22 cellular contexts compared by ENCODE assay signal in the genomic region with DNA sequence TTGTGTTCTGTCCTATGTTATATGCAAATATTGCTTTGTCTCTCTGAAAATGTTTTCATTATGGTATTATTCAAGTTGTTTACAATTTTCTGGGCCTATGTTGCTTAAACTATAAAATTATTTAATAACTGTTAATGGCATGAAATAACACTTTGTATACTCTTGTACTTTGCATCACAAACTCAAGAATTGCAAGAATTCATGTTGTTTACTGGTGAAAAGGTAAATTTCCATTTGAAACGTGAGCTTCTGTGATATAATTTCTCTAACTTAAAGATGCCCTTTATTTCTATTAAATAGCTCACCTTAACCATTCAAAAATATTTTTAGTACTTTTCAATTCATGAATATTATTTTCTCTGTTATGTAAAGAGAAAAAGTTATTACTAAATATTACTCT.
DNase-seq lines count a peak whose midpoint lies in the region; FAIRE-seq and TF ChIP-seq lines count a peak whose summit lies in the region.
"Had no signal": no experiment of that assay in that cellular context is flagged by ENCODE, and none has a peak within 500 bp of the region (broad histone marks: within the 10 kb centered on the region; RNA-seq: fewer than 3 reads in every experiment).

No MANE protein-coding gene starts in this region.

- H3K79me1 ChIP-seq in H1 (ENCODE audit: low read depth, low read length) = no peaks in the 10 kb centered on the region

- no peak overlapping the region for H2BK15ac ChIP-seq in H1 (ENCODE audit: low read length)

- no peak overlapping the region for H3K4ac ChIP-seq in H1 (replicated peaks; ENCODE audit: insufficient read length, low read depth, low read length)

- CTCF ChIA-PET in H1 (lab: Charles Lee; ENCODE audit: partially characterized antibody) = interaction anchor here (0.8 to 1.2 kb wide), 3 partner anchors 9 to 22 kb away, joined by 3 to 4 read pairs (median 3); no protein-coding TSS in a partner anchor

- no peaks in the 10 kb centered on the region for H3K36me3 ChIP-seq in HUES48 (ENCODE audit: control insufficient read depth, insufficient read depth, low read length)
- no peaks in the 10 kb centered on the region for H3K36me3 ChIP-seq in H1 (ENCODE audit: control insufficient read depth in 2 of 4, insufficient read depth in 4 of 4, low read length in 3 of 4)
- H3K36me3 ChIP-seq in tibial nerve = no peaks in the 10 kb centered on the region
- H3K36me3 ChIP-seq: BE2C; BLaER1 treated with 17β-estradiol and CSF1 and Interleukin-3, amounts not matched to agents 10 nM and 100 nM had no signal

- H4K8ac ChIP-seq in H1 (ENCODE audit: extremely low read depth, insufficient read depth, low read length) = no peak overlapping the region

- peak overlapping the region; percentile 78 for H4K5ac ChIP-seq in H1 (ENCODE audit: insufficient read length, low read depth, low read length)

- H2BK12ac ChIP-seq in H1 (ENCODE audit: low read depth, low read length) = no peak overlapping the region

- H3K9me3 ChIP-seq in HUES48 (ENCODE audit: control insufficient read depth, insufficient read depth, low read length) = no peaks in the 10 kb centered on the region; the same call in 1 of the 2 replicates
- no peaks in the 10 kb centered on the region for H3K9me3 ChIP-seq in H1 (ENCODE audit: insufficient read depth in 2 of 2, low read depth in 1 of 2, low read length in 1 of 2)
- H3K9me3 ChIP-seq in tibial nerve = no peaks in the 10 kb centered on the region
- H3K9me3 ChIP-seq: A549; BE2C; BLaER1 treated with 17β-estradiol and CSF1 and Interleukin-3, amounts not matched to agents 10 nM and 100 nM had no signal

- TF ChIP-seq RAD21 in H1 (IDR thresholded peaks at IDR 0.05 in 1 of 2, conservative IDR thresholded peaks at IDR 0.05 in 1 of 2; ENCODE audit: low read depth in 2 of 2, low read length in 2 of 2) = no peak

- no peak for DNase-seq in H1 (ENCODE audit: low read depth in 1 of 2, low spot score in 2 of 2)
- no peak for DNase-seq in tibial nerve (ENCODE audit: low spot score in 2 of 2)
- no peak for DNase-seq in HK-2 (ENCODE audit: unreplicated experiment)
- DNase-seq in glomerular visceral epithelial cell (ENCODE audit: extremely low spot score) = no peak
- DNase-seq: ACHN; AML-193; BE2C; CD4-positive, alpha-beta T cell; CD8-positive, alpha-beta memory T cell; DMS 273 treated with DMSO at 0.1 percent for 48 hours; DMS79; EL; GDM1; GOT3; H7 had no signal

- H3K23me2 ChIP-seq in H1 (ENCODE audit: low read depth, low read length) = no peaks in the 10 kb centered on the region

- H3K23ac ChIP-seq in H1 (ENCODE audit: insufficient read length) = no peak overlapping the region

- no peak overlapping the region for H3K56ac ChIP-seq in H1 (replicated peaks; ENCODE audit: insufficient read length, low read depth, low read length)

- no peak for TF ChIP-seq CTCF in H1 (IDR thresholded peaks at IDR 0.05; ENCODE audit: control extremely low read depth in 1 of 3, insufficient read depth in 1 of 3, low read depth in 1 of 3, low read length in 3 of 3)
- TF ChIP-seq CTCF in tibial nerve (IDR thresholded peaks at IDR 0.05) = no peak

- no peaks in the 10 kb centered on the region for H4K20me1 ChIP-seq in H1 (replicated peaks in 1 of 2; ENCODE audit: control insufficient read depth in 1 of 2, insufficient read depth in 2 of 2, low read length in 2 of 2)
- H4K20me1 ChIP-seq: BLaER1 treated with 17β-estradiol and CSF1 and Interleukin-3, amounts not matched to agents 10 nM and 100 nM had no signal

- TF ChIP-seq EP300 in H1 (IDR thresholded peaks at IDR 0.05; ENCODE audit: borderline replicate concordance in 1 of 2, low read depth in 2 of 2, low read length in 2 of 2) (no peak), tibial nerve (IDR thresholded peaks at IDR 0.05) (no peak)

- peak overlapping the region; percentile 29; the same call in 1 of the 2 replicates for H3K4me3 ChIP-seq in HUES48 (ENCODE audit: low read depth, low read length)
- peak overlapping the region in 1 of 4 experiments; percentile 30; a peak in 1 of 8 replicates for H3K4me3 ChIP-seq in H1 (ENCODE audit: extremely low read depth in 1 of 4, insufficient read depth in 2 of 4, low read depth in 3 of 4, low read length in 4 of 4)
- H3K4me3 ChIP-seq in tibial nerve = no peak overlapping the region
- H3K4me3 ChIP-seq: A549; BLaER1 treated with 17β-estradiol and CSF1 and Interleukin-3, amounts not matched to agents 10 nM and 100 nM; GM12878 had no signal

- H3K18ac ChIP-seq in H1 (ENCODE audit: extremely low read depth, low read length) = no peak overlapping the region

- no peak overlapping the region for H2AK5ac ChIP-seq in H1 (ENCODE audit: low read depth, low read length)

- no peaks in the 10 kb centered on the region for H3K79me2 ChIP-seq in H1 (ENCODE audit: control insufficient read depth in 1 of 2, insufficient read depth in 2 of 2, low read length in 2 of 2)

- no peak overlapping the region for H2BK5ac ChIP-seq in H1 (ENCODE audit: low read depth, low read length)

- H3K9ac ChIP-seq in HUES48 (ENCODE audit: low read depth, low read length) = no peak overlapping the region
- H3K9ac ChIP-seq in H1 (replicated peaks in 1 of 4; ENCODE audit: extremely low read depth in 1 of 4, low read depth in 3 of 4, low read length in 3 of 4) = no peak overlapping the region
- H3K9ac ChIP-seq: BLaER1 treated with 17β-estradiol and CSF1 and Interleukin-3, amounts not matched to agents 10 nM and 100 nM had no signal

- H4K91ac ChIP-seq in H1 (replicated peaks; ENCODE audit: insufficient read length, low read length) = no peak overlapping the region

- no peak overlapping the region for H2BK120ac ChIP-seq in H1 (replicated peaks; ENCODE audit: low read depth, low read length)

- POLR2A ChIA-PET in H1 (lab: Charles Lee; ENCODE audit: partially characterized antibody) = no interaction called here

- 12% methylated on average over 1 of the region's 1 CpG; no CpG with 5 or more reads in 1 of the 2 experiments for WGBS in H1 (ENCODE audit: extremely low coverage in 1 of 2, insufficient coverage in 1 of 2, insufficient read length in 1 of 2, insufficient replicate concordance in 2 of 2, low coverage in 1 of 2, low lambda C conversion rate in 2 of 2, missing lambda C conversion rate in 1 of 2), 2 experiments
- 67 to 77% methylated on average over 1 of the region's 1 CpG for WGBS in tibial nerve, 2 donors

- TF ChIP-seq POLR2A in H1 (IDR thresholded peaks at IDR 0.05; ENCODE audit: control extremely low read depth in 1 of 2, low read depth in 2 of 2, low read length in 2 of 2) = no peak
- TF ChIP-seq POLR2A in tibial nerve (IDR thresholded peaks at IDR 0.05) = no peak

- no peak overlapping the region for H3K14ac ChIP-seq in H1 (ENCODE audit: insufficient read length)

- peaks cover 29% of the 10 kb centered on the region for H3K4me1 ChIP-seq in HUES48 (ENCODE audit: control insufficient read depth, insufficient read depth, low read length)
- peaks cover 0 to 2% (median 0%) of the 10 kb centered on the region in 4 experiments; a peak in 3 of 7 replicates for H3K4me1 ChIP-seq in H1 (replicated peaks in 1 of 4; ENCODE audit: control insufficient read depth in 3 of 4, insufficient read depth in 4 of 4, low read length in 3 of 4)
- H3K4me1 ChIP-seq in tibial nerve = no peaks in the 10 kb centered on the region
- H3K4me1 ChIP-seq: A549; BE2C; BLaER1 treated with 17β-estradiol and CSF1 and Interleukin-3, amounts not matched to agents 10 nM and 100 nM had no signal

- no peaks in the 10 kb centered on the region for H3K27me3 ChIP-seq in HUES48 (ENCODE audit: control insufficient read depth, insufficient read depth, low read length)
- H3K27me3 ChIP-seq in H1 (replicated peaks in 1 of 4; ENCODE audit: control insufficient read depth in 3 of 4, extremely low read depth in 1 of 4, insufficient read depth in 3 of 4, low read length in 3 of 4) = no peaks in the 10 kb centered on the region
- no peaks in the 10 kb centered on the region for H3K27me3 ChIP-seq in tibial nerve
- H3K27me3 ChIP-seq: BE2C; BLaER1 treated with 17β-estradiol and CSF1 and Interleukin-3, amounts not matched to agents 10 nM and 100 nM had no signal

- no peak overlapping the region for H2BK20ac ChIP-seq in H1 (ENCODE audit: low read length)

- H3K27ac ChIP-seq in HUES48 (ENCODE audit: low read depth, low read length) = peak overlapping the region; percentile 49
- H3K27ac ChIP-seq in H1 (ENCODE audit: low read depth, low read length) = no peak overlapping the region
- H3K27ac ChIP-seq in tibial nerve = no peak overlapping the region
- H3K27ac ChIP-seq: 22Rv1; A549; BLaER1 treated with 17β-estradiol and CSF1 and Interleukin-3, amounts not matched to agents 10 nM and 100 nM had no signal

- H3K4me2 ChIP-seq in H1 (ENCODE audit: insufficient read depth in 1 of 2, low read depth in 2 of 2, low read length in 2 of 2) = peak overlapping the region in 1 of 2 experiments; percentile 5; a peak in 2 of 4 replicates
- H3K4me2 ChIP-seq: A549; BLaER1 treated with 17β-estradiol and CSF1 and Interleukin-3, amounts not matched to agents 10 nM and 100 nM had no signal

- H2AFZ ChIP-seq in H1 (ENCODE audit: low read length) = no peak overlapping the region

- FAIRE-seq in A204.1 (lab: Jason Lieb, UNC) (peak; percentile 19), H1 (lab: Jason Lieb, UNC) (no peak)
- FAIRE-seq: A549, D721Med, GM12878 had no signal

TF ChIP-seq in H1, 55 proteins besides CTCF, POLR2A, EP300 and RAD21 (continues in another document):
- TF ChIP-seq, protein P1, sequence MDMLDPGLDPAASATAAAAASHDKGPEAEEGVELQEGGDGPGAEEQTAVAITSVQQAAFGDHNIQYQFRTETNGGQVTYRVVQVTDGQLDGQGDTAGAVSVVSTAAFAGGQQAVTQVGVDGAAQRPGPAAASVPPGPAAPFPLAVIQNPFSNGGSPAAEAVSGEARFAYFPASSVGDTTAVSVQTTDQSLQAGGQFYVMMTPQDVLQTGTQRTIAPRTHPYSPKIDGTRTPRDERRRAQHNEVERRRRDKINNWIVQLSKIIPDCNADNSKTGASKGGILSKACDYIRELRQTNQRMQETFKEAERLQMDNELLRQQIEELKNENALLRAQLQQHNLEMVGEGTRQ (IDR thresholded peaks at IDR 0.05; ENCODE audit: low read length) = no peak
- TF ChIP-seq TCF12 (IDR thresholded peaks at IDR 0.05; ENCODE audit: low read depth, low read length) = no peak
